ENCODE assay signal across 34 cellular contexts in the genomic region with DNA sequence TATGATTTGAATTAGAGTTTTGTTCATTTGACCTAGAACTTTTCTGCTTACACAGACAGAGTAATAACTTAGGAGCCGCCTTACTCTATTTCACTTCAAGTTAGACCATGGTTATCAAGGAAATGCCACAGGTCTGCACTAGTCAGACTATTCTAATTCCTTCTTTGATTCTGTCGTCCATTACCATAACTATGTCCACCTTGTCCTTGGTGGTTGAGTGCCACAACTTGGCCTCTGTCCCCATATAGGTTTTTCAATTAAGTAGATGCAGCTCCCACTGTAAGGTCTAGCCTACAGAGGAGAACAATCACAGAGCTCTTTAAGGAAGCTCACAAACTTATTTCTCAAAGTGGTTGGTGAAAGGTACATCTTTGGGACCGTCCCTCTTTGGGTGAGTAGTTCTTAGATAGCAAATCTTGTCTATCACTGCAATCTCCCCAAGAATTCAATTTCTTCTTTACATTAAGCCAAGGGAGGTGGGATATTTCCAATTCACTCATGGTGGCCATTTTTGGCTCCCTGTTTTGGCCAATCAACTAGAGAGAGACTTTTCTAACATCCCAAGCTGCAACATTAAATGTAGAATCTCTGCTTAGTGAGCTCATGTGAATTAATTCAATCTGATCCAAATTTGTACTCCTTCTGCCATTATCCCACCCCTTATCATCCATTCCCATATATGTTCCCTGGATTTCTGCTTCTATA.
"Had no signal": no experiment of that assay in that cellular context is flagged by ENCODE, and none has a peak within 500 bp of the region (broad histone marks: within the 10 kb centered on the region; RNA-seq: fewer than 3 reads in every experiment).

No MANE protein-coding gene starts in this region.

- H3K4me3 ChIP-seq: MG63 had no signal

- H3K27ac ChIP-seq: KMS-11 had no signal

- H3K27me3 ChIP-seq: MG63 had no signal

- H3K36me3 ChIP-seq: MG63 had no signal

- DNase-seq: Karpas-422, Kasumi-1, MG63, MM.1S, MV-4-11, NCI-H1048, NCI-H1092, NCI-H1092 treated with DMSO at 0.1 percent for 48 hours, NCI-H1105, NCI-H1105 treated with DMSO at 0.1 percent for 48 hours, NCI-H1417, NCI-H1417 treated with DMSO at 0.1 percent for 48 hours, NCI-H1436, NCI-H1436 treated with DMSO at 0.1 percent for 48 hours, NCI-H146, NCI-H1694, NCI-H1694 treated with DMSO at 0.1 percent for 48 hours, NCI-H187, NCI-H187 treated with DMSO at 0.1 percent for 48 hours, NCI-H1930, NCI-H2029, NCI-H2029 treated with DMSO at 0.1 percent for 48 hours, NCI-H2081, NCI-H2081 treated with DMSO at 0.1 percent for 48 hours, NCI-H2107, NCI-H2171, NCI-H2171 treated with DMSO at 0.1 percent for 48 hours, NCI-H2227 treated with DMSO at 0.1 percent for 48 hours, NCI-H226, NCI-H345, NCI-H446, NCI-H446 treated with DMSO at 0.1 percent for 48 hours, NCI-H510A had no signal

- H3K9me3 ChIP-seq: MG63 had no signal
